ENCODE assay signal across 6 cellular contexts in genomic region chr16:80665356-80665755, GRCh38.
"Had no signal": no experiment of that assay in that cellular context is flagged by ENCODE, and none has a peak within 500 bp of the region (broad histone marks: within the 10 kb centered on the region; RNA-seq: fewer than 3 reads in every experiment).

No MANE protein-coding gene starts in this region.

- H3K36me3 ChIP-seq: HAP-1 had no signal

- H3K4me3 ChIP-seq: GM23248, HAP-1 had no signal

- ATAC-seq: HCT116 had no signal

- H3K36me3 Mint-ChIP-seq: IgD-negative memory B cell had no signal

- DNase-seq: GM23248, GOT3, H7 had no signal

- H3K27ac Mint-ChIP-seq: IgD-negative memory B cell had no signal

- H3K27ac ChIP-seq: GM23248 had no signal

- H3K4me1 ChIP-seq: HAP-1 had no signal

- H3K4me3 Mint-ChIP-seq: IgD-negative memory B cell had no signal

- H3K27me3 Mint-ChIP-seq: IgD-negative memory B cell had no signal

- H3K9me3 ChIP-seq: HAP-1 had no signal
